Comparison of ENCODE assay signal across 15 cellular contexts in the genomic region with DNA sequence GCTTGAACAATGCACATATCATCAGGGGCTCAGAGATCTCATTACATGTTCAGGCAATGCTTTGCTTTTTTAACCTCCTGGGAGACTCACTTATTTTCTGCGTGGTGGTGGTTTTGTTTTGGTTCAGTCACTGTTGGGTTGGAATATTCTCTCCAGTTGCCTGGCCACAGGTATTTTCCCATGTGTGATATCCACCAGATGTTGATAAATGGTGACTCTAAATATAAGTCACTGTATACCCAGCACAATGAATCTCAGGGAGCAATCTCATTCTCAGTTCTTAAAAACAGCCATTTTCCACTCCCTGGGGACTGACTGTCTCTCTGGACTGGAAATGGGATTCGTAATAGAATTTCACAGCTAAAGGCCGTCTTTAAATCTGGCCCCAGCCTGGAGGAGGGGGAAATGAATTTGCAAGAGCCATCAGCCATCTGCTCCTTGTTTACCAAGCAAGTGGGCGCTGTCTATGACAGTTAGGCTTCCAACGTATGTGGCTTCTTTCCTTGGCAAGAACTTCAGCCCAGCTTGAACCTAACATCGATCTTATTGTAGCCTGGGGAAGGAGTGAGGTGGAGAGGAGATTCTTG.
DNase-seq lines count a peak whose midpoint lies in the region; ATAC-seq and TF ChIP-seq lines count a peak whose summit lies in the region.
"Had no signal": no experiment of that assay in that cellular context is flagged by ENCODE, and none has a peak within 500 bp of the region (broad histone marks: within the 10 kb centered on the region; RNA-seq: fewer than 3 reads in every experiment).

No MANE protein-coding gene starts in this region.

- no peak for ATAC-seq in HG03432 (IDR thresholded peaks at IDR 0.05; ENCODE audit: unreplicated experiment)
- ATAC-seq: activated CD4-positive, alpha-beta T cell treated with anti-CD3 and anti-CD28 coated beads for 36 hours; left lobe of liver had no signal

- no peaks in the 10 kb centered on the region for H3K4me1 Mint-ChIP-seq in activated naive CD8-positive, alpha-beta T cell treated with anti-CD3 and anti-CD28 coated beads for 36 hours
- H3K4me1 Mint-ChIP-seq: activated CD4-positive, alpha-beta T cell treated with anti-CD3 and anti-CD28 coated beads for 36 hours; B cell had no signal

- H3K27ac Mint-ChIP-seq in activated naive CD8-positive, alpha-beta T cell treated with anti-CD3 and anti-CD28 coated beads for 36 hours, result no peak overlapping the region
- H3K27ac Mint-ChIP-seq: activated CD4-positive, alpha-beta T cell treated with anti-CD3 and anti-CD28 coated beads for 36 hours; B cell had no signal

- peak overlapping the region; percentile 91 for H3K27ac ChIP-seq in brain microvascular endothelial cell
- H3K27ac ChIP-seq: coronary artery had no signal

- DNase-seq in AG10803 (ENCODE audit: low read depth) (peak; percentile 61), NCI-H1694 (lab: John Stamatoyannopoulos, UW) (peak; percentile 41), brain microvascular endothelial cell (peak; percentile 89), kidney tubule cell (ENCODE audit: low spot score) (peak; percentile 81), cerebellum (ENCODE audit: low spot score) (no peak), DMS153 treated with DMSO at 0.1 percent for 48 hours (lab: John Stamatoyannopoulos, UW; ENCODE audit: unreplicated experiment) (no peak)
- no peak for DNase-seq in activated naive CD8-positive, alpha-beta T cell treated with anti-CD3 and anti-CD28 coated beads for 36 hours
- DNase-seq: activated CD4-positive, alpha-beta T cell treated with anti-CD3 and anti-CD28 coated beads for 36 hours; activated effector memory CD4-positive, alpha-beta T cell treated with anti-CD3 and anti-CD28 coated beads, Interleukin-2, amount 50 U/mL, for 16 hours; GDM1; NCI-H1092 treated with DMSO at 0.1 percent for 48 hours had no signal

- no peak overlapping the region for H3K4me3 ChIP-seq in AG10803 (ENCODE audit: low read length)
- no peak overlapping the region for H3K4me3 ChIP-seq in brain microvascular endothelial cell (ENCODE audit: low read depth, low read length)
- H3K4me3 ChIP-seq: coronary artery had no signal

- H3K36me3 Mint-ChIP-seq in activated naive CD8-positive, alpha-beta T cell treated with anti-CD3 and anti-CD28 coated beads for 36 hours, result no peaks in the 10 kb centered on the region

- TF ChIP-seq CTCF in AG10803 (conservative IDR thresholded peaks at IDR 0.05; ENCODE audit: low read length) (no peak), brain microvascular endothelial cell (IDR thresholded peaks at IDR 0.05; ENCODE audit: low read depth, low read length, missing control alignments) (no peak)

- H3K36me3 ChIP-seq in brain microvascular endothelial cell (replicated peaks), result no peaks in the 10 kb centered on the region

- no peaks in the 10 kb centered on the region for H3K27me3 Mint-ChIP-seq in activated naive CD8-positive, alpha-beta T cell treated with anti-CD3 and anti-CD28 coated beads for 36 hours
- H3K27me3 Mint-ChIP-seq: activated CD4-positive, alpha-beta T cell treated with anti-CD3 and anti-CD28 coated beads for 36 hours; B cell had no signal

- no peaks in the 10 kb centered on the region for H3K9me3 Mint-ChIP-seq in activated naive CD8-positive, alpha-beta T cell treated with anti-CD3 and anti-CD28 coated beads for 36 hours

- no peaks in the 10 kb centered on the region for H3K27me3 ChIP-seq in brain microvascular endothelial cell (replicated peaks)

- in situ Hi-C loops in brain microvascular endothelial cell (cut with HindIII; ENCODE audit: low pct_ligation_motif_present, low sequenced_read_pairs), result no loop called here

- no peak overlapping the region for H3K4me3 Mint-ChIP-seq in activated naive CD8-positive, alpha-beta T cell treated with anti-CD3 and anti-CD28 coated beads for 36 hours
- H3K4me3 Mint-ChIP-seq: activated CD4-positive, alpha-beta T cell treated with anti-CD3 and anti-CD28 coated beads for 36 hours; B cell had no signal

Comparison
In these comparisons a context has a peak if more than half of its experiments do, and no peak if none do; other contexts are left out.
1. DNase-seq: peak in AG10803 (single experiment), NCI-H1694 (single experiment), brain microvascular endothelial cell (single experiment) and kidney tubule cell (single experiment); none in cerebellum (single experiment), activated naive CD8-positive, alpha-beta T cell treated with anti-CD3 and anti-CD28 coated beads for 36 hours (single experiment) and DMS153 treated with DMSO at 0.1 percent for 48 hours (single experiment).